ENCODE assay signal across 1 cellular context in the genomic region with DNA sequence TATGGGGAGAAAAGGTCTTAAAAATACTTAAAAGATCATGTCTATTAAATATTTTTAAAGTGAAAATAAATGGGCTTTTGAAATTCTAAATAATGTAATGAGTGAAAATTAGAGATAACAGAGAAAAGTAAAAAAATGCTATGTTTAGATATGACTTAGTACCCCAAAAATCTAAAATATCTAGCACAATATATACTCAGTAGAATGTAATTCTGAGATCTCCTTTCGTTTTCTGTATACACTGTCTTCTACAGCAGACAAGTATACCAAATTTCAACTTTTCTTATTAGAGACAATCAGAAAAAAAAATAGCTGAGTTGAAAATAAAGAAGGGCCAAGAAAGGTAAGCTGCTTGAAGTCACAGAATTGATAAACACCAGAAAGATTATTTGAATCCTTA.
TF ChIP-seq lines count a peak whose summit lies in the region.

No MANE protein-coding gene starts in this region.

TF ChIP-seq in IMR-90, 13 proteins besides CTCF, POLR2A, EP300 and RAD21 (continued from another document):
- no peak for TF ChIP-seq RFX5 (IDR thresholded peaks at IDR 0.05; ENCODE audit: low read depth, low read length)
- TF ChIP-seq BHLHE40 (IDR thresholded peaks at IDR 0.05; ENCODE audit: low read depth, low read length): no peak
- no peak for TF ChIP-seq FOS (IDR thresholded peaks at IDR 0.05; ENCODE audit: low read depth, low read length)
